19 cellular contexts compared by ENCODE assay signal in genomic region chr1:205506409-205507196, GRCh38. TPM values are rescaled to one million over a fixed set of nuclear protein-coding genes. Genes with fewer than 3 reads are reported as not detected.
DNase-seq lines count a peak whose midpoint lies in the region; ATAC-seq and TF ChIP-seq lines count a peak whose summit lies in the region.
"Had no signal": no experiment of that assay in that cellular context is flagged by ENCODE, and none has a peak within 500 bp of the region (broad histone marks: within the 10 kb centered on the region; RNA-seq: fewer than 3 reads in every experiment).

No MANE protein-coding gene starts in this region.

- no peak overlapping the region for H3K27ac Mint-ChIP-seq in CD4-positive, alpha-beta memory T cell
- H3K27ac Mint-ChIP-seq: activated naive CD4-positive, alpha-beta T cell treated with anti-CD3 and anti-CD28 coated beads, Interleukin-2, amount 50 U/mL, for 72 hours had no signal

- H3K27me3 Mint-ChIP-seq in CD4-positive, alpha-beta memory T cell = no peaks in the 10 kb centered on the region

- no peak overlapping the region for H3K27ac ChIP-seq in CD4-positive, alpha-beta memory T cell (ENCODE audit: low read depth, low read length)
- H3K27ac ChIP-seq in RWPE2 (ENCODE audit: poor library complexity, severe bottlenecking) (peak overlapping the region; percentile 41), esophagus muscularis mucosa (replicated peaks in 1 of 4) (peak overlapping the region; percentile 36 to 72 (median 58))

- intact Hi-C loops in CD4-positive, alpha-beta memory T cell (cut with micrococcal nuclease) = no loop called here
- intact Hi-C loops in esophagus muscularis mucosa (cut with DNase I) = no loop called here

- ATAC-seq in RWPE2 (ENCODE audit: low read depth) (no peak), HG03521 (IDR thresholded peaks at IDR 0.05; ENCODE audit: unreplicated experiment) (no peak), GM18858 (IDR thresholded peaks at IDR 0.05; ENCODE audit: unreplicated experiment) (no peak)
- no peak for ATAC-seq in activated CD4-positive, CD25-positive, alpha-beta regulatory T cell treated with anti-CD3 and anti-CD28 coated beads, Interleukin-2, amount 50 U/mL, for 24 hours
- ATAC-seq: activated naive CD4-positive, alpha-beta T cell treated with anti-CD3 and anti-CD28 coated beads, Interleukin-2, amount 50 U/mL, for 72 hours; Panc1 had no signal

- H3K36me3 ChIP-seq in CD4-positive, alpha-beta memory T cell (ENCODE audit: insufficient read depth, low read length) = no peaks in the 10 kb centered on the region
- H3K36me3 ChIP-seq in RWPE2 (ENCODE audit: low read depth) (no peaks in the 10 kb centered on the region; the same call in 1 of the 2 replicates), esophagus muscularis mucosa (no peaks in the 10 kb centered on the region)

- no peaks in the 10 kb centered on the region for H3K36me3 Mint-ChIP-seq in CD4-positive, alpha-beta memory T cell
- H3K36me3 Mint-ChIP-seq: activated naive CD4-positive, alpha-beta T cell treated with anti-CD3 and anti-CD28 coated beads, Interleukin-2, amount 50 U/mL, for 72 hours had no signal

- DNase-seq in CD4-positive, alpha-beta memory T cell = no peak
- no peak for DNase-seq in RWPE2 (ENCODE audit: low spot score)
- DNase-seq in esophagus muscularis mucosa (ENCODE audit: extremely low spot score) = no peak
- DNase-seq in pons (ENCODE audit: low spot score) = peak; percentile 30
- DNase-seq in stimulated activated CD8-positive, alpha-beta memory T cell treated with anti-CD3 and anti-CD28 coated beads, Interleukin-4, amount 100 ng/mL, for 48 hours = no peak
- DNase-seq: activated CD8-positive, alpha-beta memory T cell treated with anti-CD3 and anti-CD28 coated beads, Interleukin-2, amount 50 U/mL, for 4 hours; AML-193; central memory CD4-positive, alpha-beta T cell; DND-41; MM.1S; NCI-H2029 treated with DMSO at 0.1 percent for 48 hours; NCI-H526 treated with DMSO at 0.1 percent for 48 hours had no signal

- peaks cover 13% of the 10 kb centered on the region for H3K4me1 ChIP-seq in CD4-positive, alpha-beta memory T cell (ENCODE audit: insufficient read depth, low read length)
- H3K4me1 ChIP-seq in RWPE2 (ENCODE audit: insufficient read depth, poor library complexity, severe bottlenecking) (no peaks in the 10 kb centered on the region), esophagus muscularis mucosa (peaks cover 22 to 39% (median 33%) of the 10 kb centered on the region in 4 donors)

- H3K27me3 ChIP-seq in CD4-positive, alpha-beta memory T cell (ENCODE audit: insufficient read depth, low read length) = no peaks in the 10 kb centered on the region
- H3K27me3 ChIP-seq in RWPE2 (ENCODE audit: insufficient read depth, poor library complexity, severe bottlenecking) (no peaks in the 10 kb centered on the region), esophagus muscularis mucosa (peaks cover 0 to 13% (median 0%) of the 10 kb centered on the region in 4 donors)

- TF ChIP-seq POLR2A in esophagus muscularis mucosa (IDR thresholded peaks at IDR 0.05; ENCODE audit: low read depth) = no peak

- POLR2A ChIA-PET in CD4-positive, alpha-beta memory T cell (lab: Charles Lee; ENCODE audit: partially characterized antibody) = no interaction called here

- H3K4me1 Mint-ChIP-seq in CD4-positive, alpha-beta memory T cell = peaks cover 2 to 22% (median 8%) of the 10 kb centered on the region in 4 donors

- TF ChIP-seq CTCF in RWPE2 (IDR thresholded peaks at IDR 0.05; ENCODE audit: poor library complexity, severe bottlenecking) (no peak), esophagus muscularis mucosa (IDR thresholded peaks at IDR 0.05) (no peak)

- H3K9me3 Mint-ChIP-seq in CD4-positive, alpha-beta memory T cell = peaks cover 0 to 2% (median 0%) of the 10 kb centered on the region in 8 donors
- H3K9me3 Mint-ChIP-seq: activated naive CD4-positive, alpha-beta T cell treated with anti-CD3 and anti-CD28 coated beads, Interleukin-2, amount 50 U/mL, for 72 hours had no signal

- H3K9me3 ChIP-seq in CD4-positive, alpha-beta memory T cell (ENCODE audit: control insufficient read depth in 1 of 2, low read length in 2 of 2) = no peaks in the 10 kb centered on the region
- H3K9me3 ChIP-seq in RWPE2 (ENCODE audit: severe bottlenecking) (no peaks in the 10 kb centered on the region), esophagus muscularis mucosa (no peaks in the 10 kb centered on the region)

- WGBS in esophagus muscularis mucosa = 94% methylated on average over 15 of the region's 17 CpGs

- no peak overlapping the region for H3K4me3 ChIP-seq in CD4-positive, alpha-beta memory T cell (ENCODE audit: low read length in 2 of 2)
- H3K4me3 ChIP-seq in RWPE2 (ENCODE audit: severe bottlenecking) (no peak overlapping the region), esophagus muscularis mucosa (peak overlapping the region in 1 of 4 donors; percentile 67)

- peak overlapping the region in 6 of 8 donors; percentile 13 to 68 (median 50) for H3K4me3 Mint-ChIP-seq in CD4-positive, alpha-beta memory T cell

- no peak for TF ChIP-seq EP300 in esophagus muscularis mucosa (IDR thresholded peaks at IDR 0.05)

- CTCF ChIA-PET in CD4-positive, alpha-beta memory T cell (lab: Charles Lee; ENCODE audit: partially characterized antibody) = interaction anchor here (0.7 to 1.8 kb wide), 2 partner anchors 18 to 164 kb away, joined by 3 to 6 read pairs; no protein-coding TSS in a partner anchor

RNA-seq across cellular contexts. Expression of gene CDK18, which starts 2.1 kb away (rescaled TPM):
- total RNA-seq in CD4-positive, alpha-beta memory T cell = 1 to 10 TPM in 1 of 2 experiments, under 1 TPM in 1; 0.78 to 1.3 TPM
- polyA plus RNA-seq in CD4-positive, alpha-beta memory T cell = under 1 TPM; 0.25 to 0.76 TPM
- total RNA-seq in esophagus muscularis mucosa = 10 to 100 TPM in 2 of 4 donors, 1 to 10 TPM in 2; 4.8 to 12.9 (median 9.9) TPM

RNA-seq across cellular contexts. Expression of gene BLACAT1, which starts 50.8 kb away (rescaled TPM):
- under 1 TPM; 0.42 to 0.44 TPM for total RNA-seq in CD4-positive, alpha-beta memory T cell
- not detected for polyA plus RNA-seq in CD4-positive, alpha-beta memory T cell
- total RNA-seq in esophagus muscularis mucosa = not detected
- total RNA-seq: endothelial cell of umbilical vein, glomerular endothelial cell had no signal
- polyA plus RNA-seq: endothelial cell of umbilical vein had no signal
